In genomic region chr11:11265994-11266606, GRCh38 we compare ENCODE assay signal across 8 cellular contexts.
A peak's percentile ranks its signal among the peaks of the same experiment; 100 is the strongest.
DNase-seq lines count a peak whose midpoint lies in the region; ATAC-seq and TF ChIP-seq lines count a peak whose summit lies in the region.

No MANE protein-coding gene starts in this region.

- H3K4me3 ChIP-seq in RWPE2 (ENCODE audit: severe bottlenecking) = no peak overlapping the region

- no peaks in the 10 kb centered on the region for H3K36me3 Mint-ChIP-seq in activated naive CD8-positive, alpha-beta T cell treated with anti-CD3 and anti-CD28 coated beads, Interleukin-2, amount 10 ng/mL, durations not matched to agents 7 days and 5 days

- TF ChIP-seq CTCF in RWPE2 (IDR thresholded peaks at IDR 0.05; ENCODE audit: poor library complexity, severe bottlenecking) = peak; percentile 65

- peaks cover 5% of the 10 kb centered on the region for H3K4me1 Mint-ChIP-seq in activated naive CD8-positive, alpha-beta T cell treated with anti-CD3 and anti-CD28 coated beads, Interleukin-2, amount 10 ng/mL, durations not matched to agents 7 days and 5 days

- H3K4me1 ChIP-seq in RWPE2 (ENCODE audit: insufficient read depth, poor library complexity, severe bottlenecking) = no peaks in the 10 kb centered on the region

- H3K27me3 ChIP-seq in RWPE2 (ENCODE audit: insufficient read depth, poor library complexity, severe bottlenecking) = no peaks in the 10 kb centered on the region

- H3K4me3 Mint-ChIP-seq in activated naive CD8-positive, alpha-beta T cell treated with anti-CD3 and anti-CD28 coated beads, Interleukin-2, amount 10 ng/mL, durations not matched to agents 7 days and 5 days = no peak overlapping the region

- POLR2A ChIA-PET in activated naive CD8-positive, alpha-beta T cell treated with anti-CD3 and anti-CD28 coated beads, Interleukin-2, amount 10 ng/mL, durations not matched to agents 7 days and 5 days (lab: Charles Lee) = no interaction called here

- H3K9me3 Mint-ChIP-seq in activated naive CD8-positive, alpha-beta T cell treated with anti-CD3 and anti-CD28 coated beads, Interleukin-2, amount 10 ng/mL, durations not matched to agents 7 days and 5 days = no peaks in the 10 kb centered on the region

- H3K27me3 Mint-ChIP-seq in activated naive CD8-positive, alpha-beta T cell treated with anti-CD3 and anti-CD28 coated beads, Interleukin-2, amount 10 ng/mL, durations not matched to agents 7 days and 5 days = peaks cover 7% of the 10 kb centered on the region

- H3K36me3 ChIP-seq in RWPE2 (ENCODE audit: low read depth) = no peaks in the 10 kb centered on the region

- no peaks in the 10 kb centered on the region for H3K9me3 ChIP-seq in RWPE2 (ENCODE audit: severe bottlenecking)

- no peak overlapping the region for H3K27ac ChIP-seq in RWPE2 (ENCODE audit: poor library complexity, severe bottlenecking)

- no peak overlapping the region for H3K27ac Mint-ChIP-seq in activated naive CD8-positive, alpha-beta T cell treated with anti-CD3 and anti-CD28 coated beads, Interleukin-2, amount 10 ng/mL, durations not matched to agents 7 days and 5 days

- ATAC-seq in HG03432 (IDR thresholded peaks at IDR 0.05; ENCODE audit: unreplicated experiment) = peak; percentile 64
- ATAC-seq in RWPE2 (ENCODE audit: low read depth) = peak; percentile 56; the same call in 1 of the 3 replicates
- ATAC-seq in activated naive CD8-positive, alpha-beta T cell treated with anti-CD3 and anti-CD28 coated beads, Interleukin-2, amount 10 ng/mL, durations not matched to agents 7 days and 5 days (ENCODE audit: low read depth) = peak; percentile 70

- DNase-seq in NCI-H510A treated with DMSO at 0.1 percent for 48 hours (lab: John Stamatoyannopoulos, UW) (peak; percentile 12), NCI-H510A (lab: John Stamatoyannopoulos, UW) (no peak), RWPE2 (ENCODE audit: low spot score) (no peak), iPS DF 4.7 (ENCODE audit: extremely low read depth, low spot score) (peak; percentile 46), DMS79 treated with DMSO at 0.1 percent for 48 hours (lab: John Stamatoyannopoulos, UW) (no peak)
- peak; percentile 75 for DNase-seq in activated naive CD8-positive, alpha-beta T cell treated with anti-CD3 and anti-CD28 coated beads, Interleukin-2, amount 10 ng/mL, durations not matched to agents 7 days and 5 days
- DNase-seq in stimulated activated CD4-positive, alpha-beta T cell treated with anti-CD3 and anti-CD28 coated beads, Interleukin-4, amount 100 ng/mL, for 1 hour = peak; percentile 58

Comparison
In these comparisons a context has a peak if more than half of its experiments do, and no peak if none do; other contexts are left out.
1. DNase-seq: peak in NCI-H510A treated with DMSO at 0.1 percent for 48 hours (single experiment), activated naive CD8-positive, alpha-beta T cell treated with anti-CD3 and anti-CD28 coated beads, Interleukin-2, amount 10 ng/mL, durations not matched to agents 7 days and 5 days (single experiment), iPS DF 4.7 (single experiment) and stimulated activated CD4-positive, alpha-beta T cell treated with anti-CD3 and anti-CD28 coated beads, Interleukin-4, amount 100 ng/mL, for 1 hour (single experiment); none in NCI-H510A (single experiment), RWPE2 (single experiment) and DMS79 treated with DMSO at 0.1 percent for 48 hours (single experiment).
2. Peak in every context shown above with its lines, with median percentiles within 50 percentile points of each other: ATAC-seq.